ENCODE assay signal across 35 cellular contexts in the genomic region with DNA sequence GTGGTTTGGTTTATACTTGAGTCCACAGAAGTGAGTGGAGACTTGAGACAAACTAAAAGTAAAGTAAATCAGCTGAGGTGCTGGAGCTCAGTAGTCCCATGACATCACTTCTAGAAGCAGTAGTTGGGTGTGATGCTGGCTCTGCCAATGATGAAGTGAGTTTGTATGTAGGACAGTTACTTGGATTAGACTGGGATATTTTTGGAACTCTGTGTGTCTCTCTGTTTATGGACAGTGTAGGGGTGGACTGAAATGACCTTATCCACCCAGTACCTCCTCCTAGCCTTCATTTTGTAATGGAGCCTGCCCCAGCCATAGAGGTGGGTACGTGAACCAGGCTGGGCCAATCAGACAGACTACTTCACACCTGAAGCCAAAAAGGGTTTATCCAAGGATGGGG.
"Had no signal": no experiment of that assay in that cellular context is flagged by ENCODE, and none has a peak within 500 bp of the region (broad histone marks: within the 10 kb centered on the region; RNA-seq: fewer than 3 reads in every experiment).

No MANE protein-coding gene starts in this region.

- H3K4me1 Mint-ChIP-seq: activated CD4-positive, alpha-beta memory T cell treated with anti-CD3 and anti-CD28 coated beads, Interleukin-2, amount 10 ng/mL, durations not matched to agents 7 days and 5 days; activated CD8-positive, alpha-beta memory T cell treated with anti-CD3 and anti-CD28 coated beads, Interleukin-2, amount 10 ng/mL, durations not matched to agents 7 days and 5 days; activated naive CD8-positive, alpha-beta T cell treated with anti-CD3 and anti-CD28 coated beads for 36 hours; activated T-helper 17 cell treated with anti-CD3 and anti-CD28 coated beads, Interleukin-2, amount 50 U/mL, for 72 hours; IgD-negative memory B cell had no signal

- H3K9me3 Mint-ChIP-seq: activated CD4-positive, alpha-beta memory T cell treated with anti-CD3 and anti-CD28 coated beads, Interleukin-2, amount 10 ng/mL, durations not matched to agents 7 days and 5 days; activated T-helper 17 cell treated with anti-CD3 and anti-CD28 coated beads, Interleukin-2, amount 50 U/mL, for 72 hours had no signal

- H3K27me3 Mint-ChIP-seq: activated CD4-positive, alpha-beta memory T cell treated with anti-CD3 and anti-CD28 coated beads, Interleukin-2, amount 10 ng/mL, durations not matched to agents 7 days and 5 days; activated CD8-positive, alpha-beta memory T cell treated with anti-CD3 and anti-CD28 coated beads, Interleukin-2, amount 10 ng/mL, durations not matched to agents 7 days and 5 days; activated naive CD8-positive, alpha-beta T cell treated with anti-CD3 and anti-CD28 coated beads for 36 hours; activated T-helper 17 cell treated with anti-CD3 and anti-CD28 coated beads, Interleukin-2, amount 50 U/mL, for 72 hours had no signal

- H3K4me1 ChIP-seq: Peyer's patch had no signal

- H3K27ac ChIP-seq: brain microvascular endothelial cell, Peyer's patch, WERI-Rb-1 had no signal

- H3K27me3 ChIP-seq: brain microvascular endothelial cell, Peyer's patch had no signal

- DNase-seq: activated CD4-positive, alpha-beta memory T cell treated with anti-CD3 and anti-CD28 coated beads, Interleukin-2, amount 10 ng/mL, durations not matched to agents 7 days and 5 days; activated CD4-positive, alpha-beta T cell treated with anti-CD3 and anti-CD28 coated beads for 1 hour; activated CD4-positive, alpha-beta T cell treated with anti-CD3 and anti-CD28 coated beads for 48 hours; activated CD4-positive, CD25-positive, alpha-beta regulatory T cell; activated CD8-positive, alpha-beta memory T cell treated with anti-CD3 and anti-CD28 coated beads for 24 hours; activated CD8-positive, alpha-beta memory T cell treated with anti-CD3 and anti-CD28 coated beads, Interleukin-2, amount 10 ng/mL, durations not matched to agents 7 days and 5 days; activated CD8-positive, alpha-beta memory T cell treated with anti-CD3 and anti-CD28 coated beads, Interleukin-2, amount 50 U/mL, for 48 hours; activated effector memory CD4-positive, alpha-beta T cell treated with anti-CD3 and anti-CD28 coated beads, Interleukin-2, amount 50 U/mL, for 16 hours; activated naive CD4-positive, alpha-beta T cell; activated naive CD4-positive, alpha-beta T cell treated with anti-CD3 and anti-CD28 coated beads, Interleukin-2, amount 50 U/mL, for 16 hours; activated naive CD8-positive, alpha-beta T cell treated with anti-CD3 and anti-CD28 coated beads for 36 hours; activated T-cell treated with anti-CD3 and anti-CD28 coated beads, Interleukin-2, amount 50 U/mL, for 48 hours; amniotic stem cell; aorta; brain microvascular endothelial cell; Karpas-422; KBM-7; NCI-H1105 treated with DMSO at 0.1 percent for 48 hours; NCI-H1436; NCI-H1694; NCI-H1930; NCI-H2081 treated with DMSO at 0.1 percent for 48 hours; NCI-H345; NCI-H524 treated with DMSO at 0.1 percent for 48 hours; NK-92 treated with Interleukin-12 subunit alpha and Interleukin-12 subunit beta, amount 100 ng/mL, for 24 hours; PC-3; Peyer's patch; RPMI8226; SW 1271; T-helper 1 cell; T-helper 2 cell; T-helper 9 cell; WERI-Rb-1 had no signal

- H3K36me3 Mint-ChIP-seq: activated naive CD8-positive, alpha-beta T cell treated with anti-CD3 and anti-CD28 coated beads for 36 hours had no signal

- H3K4me3 Mint-ChIP-seq: activated CD4-positive, alpha-beta memory T cell treated with anti-CD3 and anti-CD28 coated beads, Interleukin-2, amount 10 ng/mL, durations not matched to agents 7 days and 5 days; activated CD8-positive, alpha-beta memory T cell treated with anti-CD3 and anti-CD28 coated beads, Interleukin-2, amount 10 ng/mL, durations not matched to agents 7 days and 5 days; activated naive CD8-positive, alpha-beta T cell treated with anti-CD3 and anti-CD28 coated beads for 36 hours; activated T-helper 17 cell treated with anti-CD3 and anti-CD28 coated beads, Interleukin-2, amount 50 U/mL, for 72 hours; IgD-negative memory B cell had no signal

- H3K27ac Mint-ChIP-seq: activated CD4-positive, alpha-beta memory T cell treated with anti-CD3 and anti-CD28 coated beads, Interleukin-2, amount 10 ng/mL, durations not matched to agents 7 days and 5 days; activated CD8-positive, alpha-beta memory T cell treated with anti-CD3 and anti-CD28 coated beads, Interleukin-2, amount 10 ng/mL, durations not matched to agents 7 days and 5 days; activated naive CD8-positive, alpha-beta T cell treated with anti-CD3 and anti-CD28 coated beads for 36 hours; activated T-helper 17 cell treated with anti-CD3 and anti-CD28 coated beads, Interleukin-2, amount 50 U/mL, for 72 hours; IgD-negative memory B cell had no signal

- H3K9me3 ChIP-seq: Peyer's patch had no signal

- ATAC-seq: activated CD8-positive, alpha-beta memory T cell treated with anti-CD3 and anti-CD28 coated beads, Interleukin-2, amount 10 ng/mL, durations not matched to agents 7 days and 5 days; activated T-helper 17 cell treated with anti-CD3 and anti-CD28 coated beads, Interleukin-2, amount 50 U/mL, for 72 hours; PC-3 had no signal

- H3K4me3 ChIP-seq: Peyer's patch had no signal

- H3K36me3 ChIP-seq: brain microvascular endothelial cell, Peyer's patch, WERI-Rb-1 had no signal
